8 cellular contexts compared by ENCODE assay signal in the genomic region with DNA sequence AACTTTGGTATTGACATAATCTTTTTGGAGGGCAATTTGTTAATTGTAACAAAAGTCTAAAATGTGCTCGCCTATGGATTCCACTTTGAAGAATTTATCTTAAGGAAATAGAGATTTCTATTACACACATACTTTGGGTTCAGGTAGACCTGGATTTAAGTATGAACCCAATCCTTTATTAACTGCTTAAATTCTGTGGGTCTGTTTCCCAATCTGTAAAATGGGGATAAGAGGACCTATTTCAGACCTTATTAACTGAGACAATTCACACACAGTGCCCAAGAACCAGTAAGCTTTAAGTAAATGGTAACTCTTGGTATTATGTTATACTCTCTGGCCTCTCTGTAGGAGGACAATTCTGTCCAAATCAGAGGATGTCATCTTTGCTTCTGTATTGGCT. TPM values are rescaled to one million over a fixed set of nuclear protein-coding genes. Genes with fewer than 3 reads are reported as not detected.
DNase-seq lines count a peak whose midpoint lies in the region; ATAC-seq and TF ChIP-seq lines count a peak whose summit lies in the region.

No MANE protein-coding gene starts in this region.

- TF ChIP-seq CTCF in cardiac muscle cell (IDR thresholded peaks at IDR 0.05; ENCODE audit: low read depth, low read length) (no peak), brain (conservative IDR thresholded peaks at IDR 0.05) (no peak), mesothelial cell of epicardium (IDR thresholded peaks at IDR 0.05; ENCODE audit: unreplicated experiment) (no peak), upper lobe of right lung (IDR thresholded peaks at IDR 0.05) (no peak)

- H3K27ac Mint-ChIP-seq in brain: peak overlapping the region; percentile 90 to 98 (median 96)
- peak overlapping the region; percentile 98 for H3K27ac Mint-ChIP-seq in mesothelial cell of epicardium

- peaks cover 0 to 13% (median 8%) of the 10 kb centered on the region in 5 experiments for H3K9me3 Mint-ChIP-seq in brain
- peaks cover 5% of the 10 kb centered on the region for H3K9me3 Mint-ChIP-seq in mesothelial cell of epicardium

- DNase-seq in cardiac muscle cell (ENCODE audit: low read depth in 1 of 2, low spot score in 1 of 2): no peak
- no peak for DNase-seq in left cardiac atrium
- no peak for DNase-seq in mesothelial cell of epicardium (ENCODE audit: low spot score in 2 of 2, unreplicated experiment in 2 of 2)
- no peak for DNase-seq in upper lobe of right lung
- no peak for DNase-seq in cerebellar nuclear complex (lab: John Stamatoyannopoulos, UW)

- H3K4me1 Mint-ChIP-seq in brain: peaks cover 42% of the 10 kb centered on the region
- H3K4me1 Mint-ChIP-seq in mesothelial cell of epicardium: peaks cover 22% of the 10 kb centered on the region

- H3K27me3 Mint-ChIP-seq in brain: peaks cover 23% of the 10 kb centered on the region
- H3K27me3 Mint-ChIP-seq in mesothelial cell of epicardium (ENCODE audit: low read depth): no peaks in the 10 kb centered on the region

- H3K4me1 ChIP-seq in cardiac muscle cell (ENCODE audit: low read depth) (peaks cover 10% of the 10 kb centered on the region), upper lobe of right lung (peaks cover 17% of the 10 kb centered on the region)

- ATAC-seq in left cardiac atrium (no peak), upper lobe of right lung (no peak), GM18858 (IDR thresholded peaks at IDR 0.05; ENCODE audit: unreplicated experiment) (no peak), GM19328 (IDR thresholded peaks at IDR 0.05; ENCODE audit: unreplicated experiment) (no peak)

- H3K36me3 ChIP-seq in cardiac muscle cell (peaks cover 19% of the 10 kb centered on the region), upper lobe of right lung (peaks cover 18% of the 10 kb centered on the region)

- intact Hi-C loops in left cardiac atrium (cut with DNase I): loop anchor here in 1 of 2 donors (5.0 kb wide), 1 partner anchor 55 kb away; no protein-coding TSS in a partner anchor
- intact Hi-C loops in upper lobe of right lung (cut with DNase I): no loop called here

- H3K36me3 Mint-ChIP-seq in brain: peaks cover 32% of the 10 kb centered on the region
- peaks cover 19% of the 10 kb centered on the region for H3K36me3 Mint-ChIP-seq in mesothelial cell of epicardium

- no peaks in the 10 kb centered on the region for H3K9me3 ChIP-seq in cardiac muscle cell (ENCODE audit: low read depth)
- no peaks in the 10 kb centered on the region for H3K9me3 ChIP-seq in upper lobe of right lung

- H3K27me3 ChIP-seq in cardiac muscle cell: no peaks in the 10 kb centered on the region
- H3K27me3 ChIP-seq in upper lobe of right lung: no peaks in the 10 kb centered on the region

- peak overlapping the region; percentile 82 for H3K27ac ChIP-seq in cardiac muscle cell
- peak overlapping the region; percentile 88 for H3K27ac ChIP-seq in upper lobe of right lung

- H3K4me3 ChIP-seq in cardiac muscle cell: peak overlapping the region; percentile 52
- peak overlapping the region; percentile 96 for H3K4me3 ChIP-seq in upper lobe of right lung

- H3K4me3 Mint-ChIP-seq in brain (peak overlapping the region; percentile 98 to 100 (median 99)), mesothelial cell of epicardium (peak overlapping the region; percentile 99)

RNA-seq across cellular contexts. Expression of a gene that starts 0.8 kb away (rescaled TPM):
- total RNA-seq in cardiac muscle cell (57.3 and 69.5 TPM in 2 replicates), left cardiac atrium (10 to 100 TPM; 27.8 to 30.3 TPM), mesothelial cell of epicardium (31.0 to 34.7 TPM (median 33.9 TPM) in 3 replicates), upper lobe of right lung (34.8 TPM)
- polyA plus RNA-seq in cardiac muscle cell (76.7 and 92.9 TPM in 2 replicates), brain (ENCODE audit: insufficient read depth, low read depth, low replicate concordance) (98.5 TPM)

RNA-seq across cellular contexts. Expression of a gene that starts 46.5 kb away (rescaled TPM):
- total RNA-seq in cardiac muscle cell: 14.2 and 18.1 TPM in 2 replicates
- 23.5 and 24.6 TPM in 2 replicates for polyA plus RNA-seq in cardiac muscle cell
- total RNA-seq in left cardiac atrium: 1 to 10 TPM; 4.6 to 5.0 TPM
- polyA plus RNA-seq in brain (ENCODE audit: insufficient read depth, low read depth, low replicate concordance): 21.8 TPM
- 8.4 to 9.6 TPM (median 8.6 TPM) in 3 replicates for total RNA-seq in mesothelial cell of epicardium
- 4.7 TPM for total RNA-seq in upper lobe of right lung

RNA-seq across cellular contexts. Expression of a gene that starts 49.4 kb away (rescaled TPM):
- total RNA-seq in cardiac muscle cell: 13.6 and 21.7 TPM in 2 replicates
- 24.4 and 30.8 TPM in 2 replicates for polyA plus RNA-seq in cardiac muscle cell
- total RNA-seq in left cardiac atrium: 10 to 100 TPM; 16.6 to 20.8 TPM
- polyA plus RNA-seq in brain (ENCODE audit: insufficient read depth, low read depth, low replicate concordance): 5.9 TPM
- total RNA-seq in mesothelial cell of epicardium: 40.3 to 47.4 TPM (median 47.0 TPM) in 3 replicates
- 33.4 TPM for total RNA-seq in upper lobe of right lung
